10 cellular contexts compared by ENCODE assay signal in genomic region chr11:12044799-12045198, GRCh38. TPM values are rescaled to one million over a fixed set of nuclear protein-coding genes. Genes with fewer than 3 reads are reported as not detected.
DNase-seq lines count a peak whose midpoint lies in the region; ATAC-seq, FAIRE-seq and TF ChIP-seq lines count a peak whose summit lies in the region.
"Had no signal": no experiment of that assay in that cellular context is flagged by ENCODE, and none has a peak within 500 bp of the region (broad histone marks: within the 10 kb centered on the region; RNA-seq: fewer than 3 reads in every experiment).

No MANE protein-coding gene starts in this region.

- no TSS peak for BruUV-seq in PC-9 (replicated peaks; lab: Mats Ljungman, UMichigan)

- peak overlapping the region; percentile 66; the same call in 1 of the 2 replicates for H2AFZ ChIP-seq in PC-9
- H2AFZ ChIP-seq in fibroblast of lung (ENCODE audit: low read length) = peak overlapping the region; percentile 15

- H3K79me2 ChIP-seq in PC-9 (ENCODE audit: low read depth) (no peaks in the 10 kb centered on the region), fibroblast of lung (ENCODE audit: control insufficient read depth, insufficient read depth, low read length) (no peaks in the 10 kb centered on the region)

- ATAC-seq in sciatic nerve (peak; percentile 1), HG03342 (IDR thresholded peaks at IDR 0.05; ENCODE audit: unreplicated experiment) (no peak), HG03139 (IDR thresholded peaks at IDR 0.05; ENCODE audit: unreplicated experiment) (no peak)

- H3K4me1 ChIP-seq in PC-9 (replicated peaks; ENCODE audit: insufficient read depth) = peaks cover 34% of the 10 kb centered on the region
- peaks cover 24% of the 10 kb centered on the region for H3K4me1 ChIP-seq in fibroblast of lung (ENCODE audit: control insufficient read depth, extremely low read depth, insufficient read depth, low read length)

- H3K9me3 ChIP-seq in PC-9 (ENCODE audit: insufficient read depth, low read depth) = no peaks in the 10 kb centered on the region
- H3K9me3 ChIP-seq in fibroblast of lung (ENCODE audit: control insufficient read depth, insufficient read depth, low read depth, low read length) = no peaks in the 10 kb centered on the region

- H3K27ac ChIP-seq in C4-2B (peak overlapping the region; percentile 59), PC-9 (peak overlapping the region; percentile 69), fibroblast of lung (ENCODE audit: insufficient read depth, low read length) (peak overlapping the region; percentile 76)

- TF ChIP-seq CTCF in C4-2B (conservative IDR thresholded peaks at IDR 0.05) (no peak), PC-9 (conservative IDR thresholded peaks at IDR 0.05) (no peak), fibroblast of lung (conservative IDR thresholded peaks at IDR 0.05 in 1 of 2, IDR thresholded peaks at IDR 0.05 in 1 of 2; ENCODE audit: low read depth in 1 of 2, low read length in 2 of 2) (no peak)

- H3K27me3 ChIP-seq in PC-9 (ENCODE audit: insufficient read depth, low read depth) = no peaks in the 10 kb centered on the region
- no peaks in the 10 kb centered on the region for H3K27me3 ChIP-seq in fibroblast of lung (ENCODE audit: control insufficient read depth, insufficient read depth, low read length)

- POLR2A ChIA-PET in PC-9 (lab: Charles Lee; ENCODE audit: unreplicated experiment) = no interaction called here

- H3K36me3 ChIP-seq in PC-9 (ENCODE audit: low read depth) (no peaks in the 10 kb centered on the region), fibroblast of lung (ENCODE audit: control insufficient read depth, insufficient read depth, low read length) (no peaks in the 10 kb centered on the region)

- H3K9ac ChIP-seq in fibroblast of lung (ENCODE audit: insufficient read depth, low read length) = peak overlapping the region; percentile 35

- H3K4me3 ChIP-seq in PC-9 (no peak overlapping the region), fibroblast of lung (replicated peaks in 1 of 4; ENCODE audit: control extremely low read depth in 1 of 4, insufficient read depth in 1 of 4, low read depth in 3 of 4, low read length in 4 of 4) (peak overlapping the region in 1 of 4 experiments; percentile 6)

- CTCF ChIA-PET in PC-9 (lab: Charles Lee) = interaction anchor here (0.8 to 1.0 kb wide), 3 partner anchors 51 to 1111 kb away, joined by 3 read pairs; no protein-coding TSS in a partner anchor

- H3F3A ChIP-seq in PC-9 (ENCODE audit: insufficient read depth, low read depth) = peaks cover 25% of the 10 kb centered on the region; the same call in 1 of the 2 replicates

- no peaks in the 10 kb centered on the region for H3K9me2 ChIP-seq in PC-9 (ENCODE audit: insufficient read depth)

- H4K20me1 ChIP-seq in PC-9 (ENCODE audit: insufficient read depth) = no peaks in the 10 kb centered on the region
- no peaks in the 10 kb centered on the region for H4K20me1 ChIP-seq in fibroblast of lung (ENCODE audit: control insufficient read depth, extremely low read depth, insufficient read depth, low read length)

- peak overlapping the region; percentile 73 for H3K4me2 ChIP-seq in PC-9
- H3K4me2 ChIP-seq in fibroblast of lung (ENCODE audit: extremely low read depth, insufficient read depth, low read length) = peak overlapping the region; percentile 60

- DNase-seq in PC-9 (no peak), fibroblast of lung (ENCODE audit: low read depth in 2 of 2) (no peak), sciatic nerve (ENCODE audit: low spot score) (no peak), medulla oblongata (ENCODE audit: extremely low spot score) (no peak), frontal cortex (ENCODE audit: low spot score in 2 of 2) (no peak)

- FAIRE-seq in frontal cortex (lab: Jason Lieb, UNC) = no peak

- intact Hi-C loops in PC-9 (cut with micrococcal nuclease; ENCODE audit: unreplicated experiment) = loop anchor here (1.0 to 10.0 kb wide), 7 partner anchors 48 to 1110 kb away; no protein-coding TSS in a partner anchor
- intact Hi-C loops in sciatic nerve (cut with DNase I) = loop anchor here (5.0 to 10.0 kb wide), 3 partner anchors 110 to 250 kb away; no protein-coding TSS in a partner anchor

RNA-seq across cellular contexts. Expression of gene DKK3, which starts 36.4 kb away (rescaled TPM):
- total RNA-seq in PC-9 (2021) (11.5 and 13.9 TPM in 2 replicates), fibroblast of lung (387 and 1,064 TPM in 2 replicates), sciatic nerve (201 TPM), frontal cortex (225 TPM)
- 1,283 and 1,566 TPM in 2 replicates for polyA plus RNA-seq in fibroblast of lung
- polyA plus RNA-seq in fibroblast of lung (2012) = 748 and 845 TPM in 2 replicates
- 440 and 622 TPM in 2 replicates for polyA minus RNA-seq in fibroblast of lung (ENCODE audit: low replicate concordance)
- total RNA-seq: activated T-helper 17 cell treated with anti-CD3 and anti-CD28 coated beads, Interleukin-2, amount 50 U/mL, for 72 hours had no signal
- polyA plus RNA-seq: IgD-negative memory B cell had no signal

Comparison
In these comparisons a context has a peak if more than half of its experiments do, and no peak if none do; other contexts are left out.
1. RNA of gene DKK3, which starts 36.4 kb away (total RNA-seq): 387 to 1,064 TPM in fibroblast of lung, 225 TPM in frontal cortex (single experiment) and 201 TPM in sciatic nerve (single experiment); 11.5 to 13.9 TPM in PC-9; every median in the first group is over 10 times any median in the second.
2. Peak in every context shown above with its lines, with median percentiles within 50 percentile points of each other: H3K27ac ChIP-seq.